ENCODE assay signal across 8 cellular contexts in the genomic region with DNA sequence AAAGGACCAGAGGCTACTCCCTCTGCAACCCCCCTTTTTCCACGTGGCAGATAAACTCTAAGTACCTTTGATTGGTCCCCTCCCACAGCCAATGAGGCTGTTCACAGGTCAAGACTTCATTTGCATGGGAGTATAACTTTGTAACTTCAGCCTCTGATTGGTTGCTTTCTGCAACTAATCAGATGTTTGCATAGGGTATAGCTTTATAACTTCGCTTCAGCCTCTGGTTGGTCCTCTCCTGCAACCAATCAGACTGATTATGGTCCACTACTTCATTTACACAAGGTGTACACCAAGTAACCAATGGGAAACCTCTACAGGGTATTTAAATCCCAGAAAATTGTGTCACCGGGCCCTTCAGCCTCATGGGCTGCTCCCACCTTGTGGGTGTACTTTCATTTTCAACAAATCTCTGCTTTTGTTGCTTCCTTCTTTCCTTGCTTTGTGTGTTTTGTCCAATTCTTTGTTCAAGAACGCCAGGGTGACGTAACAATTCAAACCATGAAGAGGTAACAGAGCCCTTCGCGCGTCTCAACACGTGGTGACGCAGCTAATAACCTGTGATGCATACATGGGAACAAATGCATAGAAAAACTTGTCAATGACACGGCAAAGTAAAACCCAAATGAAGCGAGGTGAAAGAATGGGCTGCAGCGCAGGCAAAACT. TPM values are rescaled to one million over a fixed set of nuclear protein-coding genes. Genes with fewer than 3 reads are reported as not detected.
DNase-seq lines count a peak whose midpoint lies in the region; ATAC-seq lines count a peak whose summit lies in the region.

No MANE protein-coding gene starts in this region.

- no peak overlapping the region for H3K27ac ChIP-seq in aorta (ENCODE audit: low read depth in 1 of 2, low read length in 2 of 2)

- H3K9me3 ChIP-seq in endocrine pancreas (ENCODE audit: control insufficient read depth, low read length) (no peaks in the 10 kb centered on the region), aorta (ENCODE audit: control insufficient read depth, low read length) (no peaks in the 10 kb centered on the region)

- peak overlapping the region; percentile 79 for H3K9ac ChIP-seq in endocrine pancreas (ENCODE audit: control insufficient read depth, insufficient read depth, low read length)

- H3K4me3 ChIP-seq in endocrine pancreas (ENCODE audit: control insufficient read depth, insufficient read depth, low read length): peak overlapping the region; percentile 77
- H3K4me3 ChIP-seq in aorta (ENCODE audit: low read length in 2 of 2): peak overlapping the region in 1 of 2 donors; percentile 77

- no peaks in the 10 kb centered on the region for H3K27me3 ChIP-seq in endocrine pancreas (ENCODE audit: control insufficient read depth, insufficient read depth, low read length)
- no peaks in the 10 kb centered on the region for H3K27me3 ChIP-seq in aorta (ENCODE audit: control insufficient read depth in 1 of 2, insufficient read depth in 2 of 2, low read length in 1 of 2)

- ATAC-seq in GM18511 (IDR thresholded peaks at IDR 0.05; ENCODE audit: unreplicated experiment): no peak
- ATAC-seq in HG02642 (IDR thresholded peaks at IDR 0.05; ENCODE audit: poor library complexity, unreplicated experiment): no peak
- ATAC-seq in aorta (ENCODE audit: low FRiP score): no peak

- DNase-seq in NCI-H748 (lab: John Stamatoyannopoulos, UW; ENCODE audit: unreplicated experiment) (peak; percentile 64), NCI-H748 treated with DMSO at 0.1 percent for 48 hours (lab: John Stamatoyannopoulos, UW) (no peak), SHP77 (lab: John Stamatoyannopoulos, UW) (peak; percentile 31 to 52), retina (peak; percentile 20), aorta (no peak)

- WGBS in aorta, 2 donors: 45 to 51% methylated on average over 13 of the region's 13 CpGs

- intact Hi-C loops in aorta (cut with DNase I): loop anchor here in 1 of 2 donors (5.0 kb wide), 1 partner anchor 147 kb away; a partner anchor contains a TSS

- H3K36me3 ChIP-seq in endocrine pancreas (ENCODE audit: control insufficient read depth, insufficient read depth, low read length) (peaks cover 5% of the 10 kb centered on the region), aorta (ENCODE audit: control insufficient read depth in 1 of 2, insufficient read depth in 2 of 2, low read length in 1 of 2) (peaks cover 0 to 1% of the 10 kb centered on the region in 2 donors)

- H3K4me1 ChIP-seq in endocrine pancreas (ENCODE audit: control insufficient read depth, insufficient read depth, low read length): no peaks in the 10 kb centered on the region
- H3K4me1 ChIP-seq in aorta (ENCODE audit: control insufficient read depth in 1 of 2, insufficient read depth in 2 of 2, low read length in 2 of 2): no peaks in the 10 kb centered on the region

RNA-seq across cellular contexts. Expression of a gene that starts 47.2 kb away (rescaled TPM):
- total RNA-seq in aorta: 10 to 100 TPM; 46.5 to 61.6 TPM
- polyA plus RNA-seq in aorta: 10 to 100 TPM; 32.4 to 37.9 TPM

Comparison
In these comparisons a context has a peak if more than half of its experiments do, and no peak if none do; other contexts are left out.
1. DNase-seq: peak in NCI-H748 (single experiment), SHP77 (2 of 2) and retina (single experiment); none in NCI-H748 treated with DMSO at 0.1 percent for 48 hours (single experiment) and aorta (0 of 2).